In the genomic region with DNA sequence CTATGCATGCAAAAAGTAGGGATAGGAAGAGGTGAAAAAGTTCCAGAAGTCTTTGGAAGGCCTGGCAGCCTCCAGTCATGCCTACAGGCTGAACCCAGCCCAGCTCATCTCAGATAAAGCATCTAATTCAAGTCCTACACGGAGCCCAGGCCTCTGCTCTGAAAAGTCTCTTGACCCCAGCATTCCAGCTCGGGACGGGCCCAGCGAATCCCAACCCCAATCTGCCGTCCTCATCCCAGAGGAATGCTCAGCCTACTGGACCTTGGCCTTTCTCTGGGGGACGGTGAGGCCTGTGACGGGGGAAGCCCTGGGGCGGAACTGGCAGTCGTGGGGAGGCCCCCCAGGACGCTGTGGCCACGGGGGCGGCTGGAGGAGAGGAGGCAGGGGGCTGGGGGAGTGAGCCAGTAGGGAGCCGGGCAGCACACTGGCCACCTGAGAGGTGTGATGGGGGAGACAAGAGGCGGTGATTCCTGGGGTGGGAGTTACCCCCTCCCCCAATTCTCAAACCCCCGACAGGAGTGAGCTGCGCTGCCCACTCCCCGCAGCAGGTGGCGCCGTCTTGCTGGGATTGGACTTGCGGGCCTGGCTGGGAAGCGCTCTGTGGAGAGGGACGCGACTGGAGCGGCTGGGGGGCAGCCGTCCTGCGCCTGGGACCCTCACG, we compare ENCODE assay signal across 8 cellular contexts.
A peak's percentile ranks its signal among the peaks of the same experiment; 100 is the strongest.
DNase-seq lines count a peak whose midpoint lies in the region; ATAC-seq and TF ChIP-seq lines count a peak whose summit lies in the region.

No MANE protein-coding gene starts in this region.

- WGBS in right cardiac atrium = 18% methylated on average over 27 of the region's 27 CpGs
- WGBS in aorta, 2 donors = 21 to 26% methylated on average over 25 to 27 of the region's 27 CpGs

- intact Hi-C loops in right cardiac atrium (cut with DNase I) = loop anchor here (5.0 to 10.0 kb wide), 4 partner anchors 50 to 512 kb away; a partner anchor contains a TSS
- intact Hi-C loops in aorta (cut with DNase I) = loop anchor here (2.0 to 10.0 kb wide), 3 partner anchors 52 to 510 kb away; no protein-coding TSS in a partner anchor

- no peak overlapping the region for H3K27ac ChIP-seq in right cardiac atrium (ENCODE audit: low read length)
- H3K27ac ChIP-seq in rectal smooth muscle tissue (ENCODE audit: low read depth, low read length) = peak overlapping the region; percentile 27
- H3K27ac ChIP-seq in aorta (ENCODE audit: low read depth in 1 of 2, low read length in 2 of 2) = no peak overlapping the region

- POLR2A ChIA-PET in HEK293T (lab: Yijun Ruan, JAX) = interaction anchor here (0.6 to 1.9 kb wide), 2 partner anchors 13 to 253 kb away, joined by 3 to 13 read pairs; a partner anchor contains a TSS

- DNase-seq in Ammon's horn (ENCODE audit: low spot score) (peak; percentile 87), HEK293T (ENCODE audit: extremely low spot score) (peak; percentile 81), anterior cingulate cortex (lab: John Stamatoyannopoulos, UW) (peak in 53 of 58 donors; percentile 10 to 77 (median 55)), right cardiac atrium (peak; percentile 81 to 94 (median 93)), aorta (peak; percentile 90 to 93)

- H3K9me3 ChIP-seq in right cardiac atrium (ENCODE audit: control insufficient read depth, low read length) (no peaks in the 10 kb centered on the region), aorta (ENCODE audit: control insufficient read depth, low read length) (no peaks in the 10 kb centered on the region)

- CTCF ChIA-PET in HEK293T (lab: Yijun Ruan, JAX) = interaction anchor here (0.6 to 1.3 kb wide), 6 partner anchors 11 to 254 kb away, joined by 3 to 4 read pairs (median 4); no protein-coding TSS in a partner anchor

- H3K36me3 ChIP-seq in rectal smooth muscle tissue (ENCODE audit: control insufficient read depth, insufficient read depth, low read length) (no peaks in the 10 kb centered on the region), aorta (ENCODE audit: control insufficient read depth in 1 of 2, insufficient read depth in 2 of 2, low read length in 1 of 2) (no peaks in the 10 kb centered on the region)

- no peak overlapping the region for H3K9ac ChIP-seq in rectal smooth muscle tissue (ENCODE audit: low read length)

- no peaks in the 10 kb centered on the region for H3K27me3 ChIP-seq in right cardiac atrium (ENCODE audit: control insufficient read depth, insufficient read depth)
- H3K27me3 ChIP-seq in rectal smooth muscle tissue (ENCODE audit: control insufficient read depth, insufficient read depth, low read length) = no peaks in the 10 kb centered on the region
- no peaks in the 10 kb centered on the region for H3K27me3 ChIP-seq in aorta (ENCODE audit: control insufficient read depth in 1 of 2, insufficient read depth in 2 of 2, low read length in 1 of 2)

- ATAC-seq in SK-N-SH treated with all-trans-retinoic acid at 6 μM for 48 hours (peak; percentile 85), right cardiac atrium (peak; percentile 87), aorta (ENCODE audit: low FRiP score) (peak; percentile 93), GM19455 (IDR thresholded peaks at IDR 0.05; ENCODE audit: unreplicated experiment) (no peak)

- H3K4me1 ChIP-seq in right cardiac atrium (ENCODE audit: control insufficient read depth, insufficient read depth, low read length) (no peaks in the 10 kb centered on the region), rectal smooth muscle tissue (ENCODE audit: control insufficient read depth, insufficient read depth, low read length) (peaks cover 13% of the 10 kb centered on the region), aorta (ENCODE audit: control insufficient read depth in 1 of 2, insufficient read depth in 2 of 2, low read length in 2 of 2) (no peaks in the 10 kb centered on the region)

- H3K4me3 ChIP-seq in right cardiac atrium (ENCODE audit: low read length) = peak overlapping the region; percentile 33
- H3K4me3 ChIP-seq in rectal smooth muscle tissue (ENCODE audit: low read length) = peak overlapping the region; percentile 49
- peak overlapping the region in 1 of 2 donors; percentile 53 for H3K4me3 ChIP-seq in aorta (ENCODE audit: low read length in 2 of 2)

TF ChIP-seq in HEK293T, 16 proteins besides CTCF, POLR2A, EP300 and RAD21:
- TF ChIP-seq FOXA1 (IDR thresholded peaks at IDR 0.05) (no peak), HDGF (IDR thresholded peaks at IDR 0.05; ENCODE audit: borderline replicate concordance) (no peak), ARNT (IDR thresholded peaks at IDR 0.05) (no peak), SP1 (IDR thresholded peaks at IDR 0.05) (no peak), TARDBP (IDR thresholded peaks at IDR 0.05) (no peak), NFRKB (IDR thresholded peaks at IDR 0.05) (no peak), BHLHE40 (IDR thresholded peaks at IDR 0.05; ENCODE audit: borderline replicate concordance) (no peak), L3MBTL2 (conservative IDR thresholded peaks at IDR 0.05) (no peak), FOXK2 (IDR thresholded peaks at IDR 0.05) (no peak), CTBP1 (IDR thresholded peaks at IDR 0.05; ENCODE audit: borderline replicate concordance) (no peak), LEF1 (IDR thresholded peaks at IDR 0.05; ENCODE audit: borderline replicate concordance) (no peak), FOXM1 (IDR thresholded peaks at IDR 0.05; ENCODE audit: borderline replicate concordance) (no peak), ZNF384 (IDR thresholded peaks at IDR 0.05) (no peak), ELF4 (IDR thresholded peaks at IDR 0.05) (no peak), SUZ12 (IDR thresholded peaks at IDR 0.05) (no peak)
- TF ChIP-seq, protein P1, sequence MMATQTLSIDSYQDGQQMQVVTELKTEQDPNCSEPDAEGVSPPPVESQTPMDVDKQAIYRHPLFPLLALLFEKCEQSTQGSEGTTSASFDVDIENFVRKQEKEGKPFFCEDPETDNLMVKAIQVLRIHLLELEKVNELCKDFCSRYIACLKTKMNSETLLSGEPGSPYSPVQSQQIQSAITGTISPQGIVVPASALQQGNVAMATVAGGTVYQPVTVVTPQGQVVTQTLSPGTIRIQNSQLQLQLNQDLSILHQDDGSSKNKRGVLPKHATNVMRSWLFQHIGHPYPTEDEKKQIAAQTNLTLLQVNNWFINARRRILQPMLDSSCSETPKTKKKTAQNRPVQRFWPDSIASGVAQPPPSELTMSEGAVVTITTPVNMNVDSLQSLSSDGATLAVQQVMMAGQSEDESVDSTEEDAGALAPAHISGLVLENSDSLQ (IDR thresholded peaks at IDR 0.05) = no peak

TF ChIP-seq in SK-N-SH treated with all-trans-retinoic acid at 6 μM for 48 hours, 23 proteins besides CTCF, POLR2A, EP300 and RAD21:
- TF ChIP-seq, protein P2, sequence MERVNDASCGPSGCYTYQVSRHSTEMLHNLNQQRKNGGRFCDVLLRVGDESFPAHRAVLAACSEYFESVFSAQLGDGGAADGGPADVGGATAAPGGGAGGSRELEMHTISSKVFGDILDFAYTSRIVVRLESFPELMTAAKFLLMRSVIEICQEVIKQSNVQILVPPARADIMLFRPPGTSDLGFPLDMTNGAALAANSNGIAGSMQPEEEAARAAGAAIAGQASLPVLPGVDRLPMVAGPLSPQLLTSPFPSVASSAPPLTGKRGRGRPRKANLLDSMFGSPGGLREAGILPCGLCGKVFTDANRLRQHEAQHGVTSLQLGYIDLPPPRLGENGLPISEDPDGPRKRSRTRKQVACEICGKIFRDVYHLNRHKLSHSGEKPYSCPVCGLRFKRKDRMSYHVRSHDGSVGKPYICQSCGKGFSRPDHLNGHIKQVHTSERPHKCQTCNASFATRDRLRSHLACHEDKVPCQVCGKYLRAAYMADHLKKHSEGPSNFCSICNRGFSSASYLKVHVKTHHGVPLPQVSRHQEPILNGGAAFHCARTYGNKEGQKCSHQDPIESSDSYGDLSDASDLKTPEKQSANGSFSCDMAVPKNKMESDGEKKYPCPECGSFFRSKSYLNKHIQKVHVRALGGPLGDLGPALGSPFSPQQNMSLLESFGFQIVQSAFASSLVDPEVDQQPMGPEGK (CRISPR knock-in tag; IDR thresholded peaks at IDR 0.05; ENCODE audit: borderline replicate concordance) = peak; percentile 33; the same call in 1 of the 2 replicates
- TF ChIP-seq GLIS3 (CRISPR knock-in tag; IDR thresholded peaks at IDR 0.05) (0 out of 2 replicates have a peak, but pooled peaks have one; percentile 43), ZFP30 (CRISPR knock-in tag; IDR thresholded peaks at IDR 0.05) (no peak), TCF4 (CRISPR knock-in tag; IDR thresholded peaks at IDR 0.05; ENCODE audit: borderline replicate concordance) (no peak), ZC3H10 (CRISPR knock-in tag; IDR thresholded peaks at IDR 0.05) (no peak)
